22 cellular contexts compared by ENCODE assay signal in genomic region chr11:125338435-125338834, GRCh38.
A peak's percentile ranks its signal among the peaks of the same experiment; 100 is the strongest.
DNase-seq lines count a peak whose midpoint lies in the region; ATAC-seq, FAIRE-seq and TF ChIP-seq lines count a peak whose summit lies in the region.
"Had no signal": no experiment of that assay in that cellular context is flagged by ENCODE, and none has a peak within 500 bp of the region (broad histone marks: within the 10 kb centered on the region; RNA-seq: fewer than 3 reads in every experiment).

No MANE protein-coding gene starts in this region.

- 76% methylated on average over 4 of the region's 4 CpGs for WGBS in hepatocyte (ENCODE audit: low lambda C conversion rate, missing lambda C conversion rate)
- WGBS in sigmoid colon, 2 donors: 69 to 70% methylated on average over 4 of the region's 4 CpGs

- H3K9me3 ChIP-seq in hepatocyte (ENCODE audit: low read depth) (no peaks in the 10 kb centered on the region), sigmoid colon (no peaks in the 10 kb centered on the region)
- H3K9me3 ChIP-seq in naive thymus-derived CD4-positive, alpha-beta T cell (ENCODE audit: control insufficient read depth in 2 of 3, low read length in 3 of 3): no peaks in the 10 kb centered on the region

- H3K79me2 ChIP-seq in hepatocyte: no peaks in the 10 kb centered on the region
- H3K79me2 ChIP-seq: parathyroid adenoma had no signal

- H3K4me1 ChIP-seq in hepatocyte (ENCODE audit: insufficient read depth) (peaks cover 41% of the 10 kb centered on the region), sigmoid colon (peaks cover 0 to 8% (median 4%) of the 10 kb centered on the region in 4 donors)
- H3K4me1 ChIP-seq in naive thymus-derived CD4-positive, alpha-beta T cell (ENCODE audit: control insufficient read depth in 2 of 2, insufficient read depth in 2 of 2, low read length in 2 of 2): no peaks in the 10 kb centered on the region
- H3K4me1 ChIP-seq: parathyroid adenoma had no signal

- H3K36me3 Mint-ChIP-seq in naive thymus-derived CD4-positive, alpha-beta T cell: no peaks in the 10 kb centered on the region
- H3K36me3 Mint-ChIP-seq in stimulated activated effector memory CD8-positive, alpha-beta T cell treated with anti-CD3 and anti-CD28 coated beads, Interleukin-12 subunit alpha, Interleukin-12 subunit beta, amount 100 ng/mL, for 72 hours: no peaks in the 10 kb centered on the region
- H3K36me3 Mint-ChIP-seq: activated naive CD4-positive, alpha-beta T cell treated with anti-CD3 and anti-CD28 coated beads, Interleukin-2, amount 50 U/mL, for 24 hours; WTC11 had no signal

- CTCF ChIA-PET in naive thymus-derived CD4-positive, alpha-beta T cell (lab: Charles Lee): no interaction called here

- H3K4me3 Mint-ChIP-seq in naive thymus-derived CD4-positive, alpha-beta T cell: no peak overlapping the region
- H3K4me3 Mint-ChIP-seq in stimulated activated effector memory CD8-positive, alpha-beta T cell treated with anti-CD3 and anti-CD28 coated beads, Interleukin-12 subunit alpha, Interleukin-12 subunit beta, amount 100 ng/mL, for 72 hours: no peak overlapping the region
- H3K4me3 Mint-ChIP-seq: activated CD8-positive, alpha-beta T cell treated with anti-CD3 and anti-CD28 coated beads for 36 hours; activated naive CD4-positive, alpha-beta T cell treated with anti-CD3 and anti-CD28 coated beads, Interleukin-2, amount 50 U/mL, for 24 hours; stimulated activated naive CD8-positive, alpha-beta T cell treated with anti-CD3 and anti-CD28 coated beads, Interleukin-15, amount 100 ng/mL, for 72 hours; WTC11 had no signal

- TF ChIP-seq EP300 in sigmoid colon (IDR thresholded peaks at IDR 0.05): peak in 1 of 4 donors; percentile 39

- TF ChIP-seq CTCF in bronchial epithelial cell (IDR thresholded peaks at IDR 0.05; ENCODE audit: insufficient read depth, low read length, severe bottlenecking): no peak
- no peak for TF ChIP-seq CTCF in hepatocyte (IDR thresholded peaks at IDR 0.05; ENCODE audit: poor library complexity)
- no peak for TF ChIP-seq CTCF in sigmoid colon (IDR thresholded peaks at IDR 0.05)

- peaks cover 0 to 21% (median 4%) of the 10 kb centered on the region in 5 donors for H3K27me3 Mint-ChIP-seq in naive thymus-derived CD4-positive, alpha-beta T cell

- peaks cover 0 to 2% (median 0%) of the 10 kb centered on the region in 11 donors for H3K9me3 Mint-ChIP-seq in naive thymus-derived CD4-positive, alpha-beta T cell
- no peaks in the 10 kb centered on the region for H3K9me3 Mint-ChIP-seq in stimulated activated effector memory CD8-positive, alpha-beta T cell treated with anti-CD3 and anti-CD28 coated beads, Interleukin-12 subunit alpha, Interleukin-12 subunit beta, amount 100 ng/mL, for 72 hours
- H3K9me3 Mint-ChIP-seq: activated CD8-positive, alpha-beta T cell treated with anti-CD3 and anti-CD28 coated beads for 36 hours; activated naive CD4-positive, alpha-beta T cell treated with anti-CD3 and anti-CD28 coated beads, Interleukin-2, amount 50 U/mL, for 24 hours; stimulated activated naive CD8-positive, alpha-beta T cell treated with anti-CD3 and anti-CD28 coated beads, Interleukin-15, amount 100 ng/mL, for 72 hours; WTC11 had no signal

- H3K9me2 ChIP-seq in hepatocyte (replicated peaks; ENCODE audit: insufficient read depth): no peaks in the 10 kb centered on the region

- H3K4me1 Mint-ChIP-seq in naive thymus-derived CD4-positive, alpha-beta T cell: no peaks in the 10 kb centered on the region
- H3K4me1 Mint-ChIP-seq in stimulated activated effector memory CD8-positive, alpha-beta T cell treated with anti-CD3 and anti-CD28 coated beads, Interleukin-12 subunit alpha, Interleukin-12 subunit beta, amount 100 ng/mL, for 72 hours: no peaks in the 10 kb centered on the region
- H3K4me1 Mint-ChIP-seq: activated naive CD4-positive, alpha-beta T cell treated with anti-CD3 and anti-CD28 coated beads, Interleukin-2, amount 50 U/mL, for 24 hours; stimulated activated naive CD8-positive, alpha-beta T cell treated with anti-CD3 and anti-CD28 coated beads, Interleukin-15, amount 100 ng/mL, for 72 hours had no signal

- intact Hi-C loops in sigmoid colon (cut with DNase I): no loop called here
- intact Hi-C loops in naive thymus-derived CD4-positive, alpha-beta T cell (cut with micrococcal nuclease): no loop called here

- H3K27ac ChIP-seq in hepatocyte: peak overlapping the region; percentile 76
- peak overlapping the region; percentile 50 to 58 (median 56) for H3K27ac ChIP-seq in sigmoid colon
- H3K27ac ChIP-seq in naive thymus-derived CD4-positive, alpha-beta T cell (ENCODE audit: low read depth, low read length): no peak overlapping the region
- H3K27ac ChIP-seq: cardiac muscle cell, parathyroid adenoma had no signal

- TF ChIP-seq POLR2A in sigmoid colon (IDR thresholded peaks at IDR 0.05): no peak

- no peak overlapping the region for H3K27ac Mint-ChIP-seq in naive thymus-derived CD4-positive, alpha-beta T cell
- H3K27ac Mint-ChIP-seq in stimulated activated effector memory CD8-positive, alpha-beta T cell treated with anti-CD3 and anti-CD28 coated beads, Interleukin-12 subunit alpha, Interleukin-12 subunit beta, amount 100 ng/mL, for 72 hours: no peak overlapping the region
- H3K27ac Mint-ChIP-seq: activated CD8-positive, alpha-beta T cell treated with anti-CD3 and anti-CD28 coated beads for 36 hours; activated naive CD4-positive, alpha-beta T cell treated with anti-CD3 and anti-CD28 coated beads, Interleukin-2, amount 50 U/mL, for 24 hours; WTC11 had no signal

- ATAC-seq in naive thymus-derived CD4-positive, alpha-beta T cell: no peak
- no peak for ATAC-seq in stimulated activated effector memory CD8-positive, alpha-beta T cell treated with anti-CD3 and anti-CD28 coated beads, Interleukin-12 subunit alpha, Interleukin-12 subunit beta, amount 100 ng/mL, for 72 hours
- ATAC-seq: activated CD8-positive, alpha-beta T cell treated with anti-CD3 and anti-CD28 coated beads for 36 hours; stimulated activated naive CD8-positive, alpha-beta T cell treated with anti-CD3 and anti-CD28 coated beads, Interleukin-15, amount 100 ng/mL, for 72 hours; WTC11 had no signal

- no peak overlapping the region for H3K4me2 ChIP-seq in hepatocyte

- H3K27me3 ChIP-seq in bronchial epithelial cell (ENCODE audit: control insufficient read depth, insufficient read depth, low read length): peaks cover 2% of the 10 kb centered on the region
- no peaks in the 10 kb centered on the region for H3K27me3 ChIP-seq in hepatocyte
- H3K27me3 ChIP-seq in sigmoid colon: no peaks in the 10 kb centered on the region
- H3K27me3 ChIP-seq in naive thymus-derived CD4-positive, alpha-beta T cell (ENCODE audit: control insufficient read depth in 2 of 2, insufficient read depth in 2 of 2, low read length in 2 of 2): no peaks in the 10 kb centered on the region
- H3K27me3 ChIP-seq: cardiac muscle cell had no signal

- POLR2A ChIA-PET in naive thymus-derived CD4-positive, alpha-beta T cell (lab: Charles Lee): no interaction called here

- FAIRE-seq in bronchial epithelial cell (lab: Jason Lieb, UNC): peak; percentile 66
- FAIRE-seq: keratinocyte had no signal

- no peak for DNase-seq in bronchial epithelial cell (ENCODE audit: low read depth)
- DNase-seq in hepatocyte (ENCODE audit: low spot score): no peak
- DNase-seq in sigmoid colon: no peak
- DNase-seq in naive thymus-derived CD4-positive, alpha-beta T cell: no peak
- no peak for DNase-seq in stimulated activated effector memory CD8-positive, alpha-beta T cell treated with anti-CD3 and anti-CD28 coated beads, Interleukin-12 subunit alpha, Interleukin-12 subunit beta, amount 100 ng/mL, for 72 hours (ENCODE audit: low spot score in 2 of 2)
- DNase-seq in NK-92 (lab: John Stamatoyannopoulos, UW; ENCODE audit: unreplicated experiment): no peak
- DNase-seq in NCI-H1048 (lab: John Stamatoyannopoulos, UW): no peak
- DNase-seq: activated CD8-positive, alpha-beta T cell treated with anti-CD3 and anti-CD28 coated beads for 36 hours; activated T-cell treated with anti-CD3 and anti-CD28 coated beads, Interleukin-2, amount 50 U/mL, for 48 hours; AML-193; effector CD8-positive, alpha-beta T cell; hippocampal formation; NCI-H1694; NCI-H446 treated with DMSO at 0.1 percent for 48 hours; SHP77 treated with DMSO at 0.1 percent for 48 hours; stimulated activated naive CD8-positive, alpha-beta T cell treated with anti-CD3 and anti-CD28 coated beads, Interleukin-15, amount 100 ng/mL, for 72 hours; T-helper 2 cell had no signal

- no peaks in the 10 kb centered on the region for H4K20me1 ChIP-seq in hepatocyte (ENCODE audit: insufficient read depth, poor library complexity, severe bottlenecking)

- H2AFZ ChIP-seq in hepatocyte: no peak overlapping the region
- H2AFZ ChIP-seq: parathyroid adenoma had no signal

- H3K36me3 ChIP-seq in bronchial epithelial cell (ENCODE audit: control insufficient read depth, insufficient read depth, low read length) (no peaks in the 10 kb centered on the region), hepatocyte (replicated peaks; ENCODE audit: insufficient read depth, low read depth) (no peaks in the 10 kb centered on the region), sigmoid colon (no peaks in the 10 kb centered on the region)
- no peaks in the 10 kb centered on the region for H3K36me3 ChIP-seq in naive thymus-derived CD4-positive, alpha-beta T cell (ENCODE audit: control insufficient read depth in 2 of 3, insufficient read depth in 3 of 3, low read length in 3 of 3)
- H3K36me3 ChIP-seq: cardiac muscle cell had no signal

- H3K4me3 ChIP-seq in bronchial epithelial cell (ENCODE audit: low read depth, low read length) (no peak overlapping the region), hepatocyte (no peak overlapping the region), sigmoid colon (no peak overlapping the region)
- no peak overlapping the region for H3K4me3 ChIP-seq in naive thymus-derived CD4-positive, alpha-beta T cell (ENCODE audit: low read length)
- H3K4me3 ChIP-seq: cardiac muscle cell had no signal
